Comparison of ENCODE assay signal across 18 cellular contexts in genomic region chr1:3942416-3943122, GRCh38. TPM values are rescaled to one million over a fixed set of nuclear protein-coding genes. Genes with fewer than 3 reads are reported as not detected.
DNase-seq lines count a peak whose midpoint lies in the region; ATAC-seq lines count a peak whose summit lies in the region.
"Had no signal": no experiment of that assay in that cellular context is flagged by ENCODE, and none has a peak within 500 bp of the region (broad histone marks: within the 10 kb centered on the region; RNA-seq: fewer than 3 reads in every experiment).

No MANE protein-coding gene starts in this region.

- H3K9me3 Mint-ChIP-seq in naive thymus-derived CD8-positive, alpha-beta T cell: peaks cover 0 to 11% (median 2%) of the 10 kb centered on the region in 9 donors
- H3K9me3 Mint-ChIP-seq: effector memory CD8-positive, alpha-beta T cell; stimulated activated effector memory CD8-positive, alpha-beta T cell treated with anti-CD3 and anti-CD28 coated beads, Interleukin-12 subunit alpha, Interleukin-12 subunit beta, amount 100 ng/mL, for 72 hours had no signal

- no peak for ATAC-seq in stimulated activated naive CD8-positive, alpha-beta T cell treated with anti-CD3 and anti-CD28 coated beads, Interleukin-15, Interleukin-2, amounts not matched to agents 100 U/mL and 50 U/mL, for 24 hours
- no peak for ATAC-seq in naive thymus-derived CD8-positive, alpha-beta T cell
- ATAC-seq: activated CD8-positive, alpha-beta memory T cell treated with anti-CD3 and anti-CD28 coated beads, Interleukin-2, amount 10 ng/mL, durations not matched to agents 7 days and 5 days; effector memory CD8-positive, alpha-beta T cell; naive thymus-derived CD4-positive, alpha-beta T cell; stimulated activated effector memory CD8-positive, alpha-beta T cell treated with anti-CD3 and anti-CD28 coated beads, Interleukin-12 subunit alpha, Interleukin-12 subunit beta, amount 100 ng/mL, for 72 hours had no signal

- POLR2A ChIA-PET in naive thymus-derived CD8-positive, alpha-beta T cell (lab: Charles Lee): no interaction called here

- peaks cover 3 to 45% (median 30%) of the 10 kb centered on the region in 5 donors for H3K27me3 Mint-ChIP-seq in naive thymus-derived CD8-positive, alpha-beta T cell
- H3K27me3 Mint-ChIP-seq: activated CD8-positive, alpha-beta memory T cell treated with anti-CD3 and anti-CD28 coated beads, Interleukin-2, amount 10 ng/mL, durations not matched to agents 7 days and 5 days had no signal

- H3K4me1 Mint-ChIP-seq in naive thymus-derived CD8-positive, alpha-beta T cell: peaks cover 0 to 2% (median 0%) of the 10 kb centered on the region in 4 donors
- H3K4me1 Mint-ChIP-seq: activated CD8-positive, alpha-beta memory T cell treated with anti-CD3 and anti-CD28 coated beads, Interleukin-2, amount 10 ng/mL, durations not matched to agents 7 days and 5 days; stimulated activated effector memory CD8-positive, alpha-beta T cell treated with anti-CD3 and anti-CD28 coated beads, Interleukin-12 subunit alpha, Interleukin-12 subunit beta, amount 100 ng/mL, for 72 hours had no signal

- peak; percentile 12 for DNase-seq in activated effector memory CD4-positive, alpha-beta T cell treated with anti-CD3 and anti-CD28 coated beads, Interleukin-2, amount 50 U/mL, for 16 hours
- no peak for DNase-seq in activated effector memory CD4-positive, alpha-beta T cell treated with Interleukin-2 at 50 U/mL for 16 hours
- DNase-seq in NCI-H69 (lab: John Stamatoyannopoulos, UW) (peak; percentile 95), epithelial cell of prostate (ENCODE audit: low read depth, low spot score) (peak; percentile 18), DMS114 treated with DMSO at 0.1 percent for 48 hours (lab: John Stamatoyannopoulos, UW; ENCODE audit: unreplicated experiment) (no peak), occipital lobe (lab: John Stamatoyannopoulos, UW) (no peak)
- no peak for DNase-seq in stimulated activated naive CD8-positive, alpha-beta T cell treated with anti-CD3 and anti-CD28 coated beads, Interleukin-15, Interleukin-2, amounts not matched to agents 100 U/mL and 50 U/mL, for 24 hours
- DNase-seq in naive thymus-derived CD8-positive, alpha-beta T cell: no peak
- DNase-seq: activated CD4-positive, alpha-beta T cell treated with anti-CD3 and anti-CD28 coated beads for 1 hour; activated CD8-positive, alpha-beta memory T cell treated with anti-CD3 and anti-CD28 coated beads, Interleukin-2, amount 10 ng/mL, durations not matched to agents 7 days and 5 days; activated gamma-delta T cell treated with Interleukin-2 at 50 U/mL for 16 hours; cerebellar nuclear complex; effector memory CD8-positive, alpha-beta T cell; naive thymus-derived CD4-positive, alpha-beta T cell; NCI-H82; T-helper 9 cell had no signal

- no peak overlapping the region for H3K4me3 Mint-ChIP-seq in naive thymus-derived CD8-positive, alpha-beta T cell
- H3K4me3 Mint-ChIP-seq: activated CD8-positive, alpha-beta memory T cell treated with anti-CD3 and anti-CD28 coated beads, Interleukin-2, amount 10 ng/mL, durations not matched to agents 7 days and 5 days; effector memory CD8-positive, alpha-beta T cell; naive thymus-derived CD4-positive, alpha-beta T cell; stimulated activated effector memory CD8-positive, alpha-beta T cell treated with anti-CD3 and anti-CD28 coated beads, Interleukin-12 subunit alpha, Interleukin-12 subunit beta, amount 100 ng/mL, for 72 hours had no signal

- no peak overlapping the region for H3K27ac ChIP-seq in epithelial cell of prostate
- H3K27ac ChIP-seq: BLaER1 treated with 17β-estradiol and CSF1 and Interleukin-3, amounts not matched to agents 10 nM and 100 nM had no signal

- H3K36me3 Mint-ChIP-seq in naive thymus-derived CD8-positive, alpha-beta T cell: peaks cover 0 to 9% (median 0%) of the 10 kb centered on the region in 3 donors
- H3K36me3 Mint-ChIP-seq: activated CD8-positive, alpha-beta memory T cell treated with anti-CD3 and anti-CD28 coated beads, Interleukin-2, amount 10 ng/mL, durations not matched to agents 7 days and 5 days; stimulated activated effector memory CD8-positive, alpha-beta T cell treated with anti-CD3 and anti-CD28 coated beads, Interleukin-12 subunit alpha, Interleukin-12 subunit beta, amount 100 ng/mL, for 72 hours had no signal

- peak overlapping the region in 1 of 10 donors; percentile 72 for H3K27ac Mint-ChIP-seq in naive thymus-derived CD8-positive, alpha-beta T cell
- H3K27ac Mint-ChIP-seq: activated CD8-positive, alpha-beta memory T cell treated with anti-CD3 and anti-CD28 coated beads, Interleukin-2, amount 10 ng/mL, durations not matched to agents 7 days and 5 days; effector memory CD8-positive, alpha-beta T cell; naive thymus-derived CD4-positive, alpha-beta T cell; stimulated activated effector memory CD8-positive, alpha-beta T cell treated with anti-CD3 and anti-CD28 coated beads, Interleukin-12 subunit alpha, Interleukin-12 subunit beta, amount 100 ng/mL, for 72 hours had no signal

RNA-seq across cellular contexts. Expression of gene C1orf174, which starts 42.5 kb away (rescaled TPM):
- 10 to 100 TPM; 27.7 to 29.9 TPM for total RNA-seq in naive thymus-derived CD8-positive, alpha-beta T cell
- polyA plus RNA-seq in naive thymus-derived CD8-positive, alpha-beta T cell: 10 to 100 TPM; 16.4 to 27.6 (median 17.9) TPM
- total RNA-seq in occipital lobe: 17.3 TPM

Comparison
In these comparisons a context has a peak if more than half of its experiments do, and no peak if none do; other contexts are left out.
1. DNase-seq: peak in activated effector memory CD4-positive, alpha-beta T cell treated with anti-CD3 and anti-CD28 coated beads, Interleukin-2, amount 50 U/mL, for 16 hours (single experiment), NCI-H69 (single experiment) and epithelial cell of prostate (single experiment); none in activated effector memory CD4-positive, alpha-beta T cell treated with Interleukin-2 at 50 U/mL for 16 hours (single experiment), DMS114 treated with DMSO at 0.1 percent for 48 hours (single experiment), stimulated activated naive CD8-positive, alpha-beta T cell treated with anti-CD3 and anti-CD28 coated beads, Interleukin-15, Interleukin-2, amounts not matched to agents 100 U/mL and 50 U/mL, for 24 hours (single experiment), naive thymus-derived CD8-positive, alpha-beta T cell (0 of 10) and occipital lobe (single experiment).